In genomic region chr9:35996358-35996970, GRCh38 we compare ENCODE assay signal across 1 cellular context.
TF ChIP-seq lines count a peak whose summit lies in the region.

No MANE protein-coding gene starts in this region.

TF ChIP-seq in WTC11, 78 proteins besides CTCF, POLR2A, EP300 and RAD21:
- TF ChIP-seq HMGXB4 (CRISPR knock-in tag; IDR thresholded peaks at IDR 0.05) (no peak), FOXP1 (CRISPR knock-in tag; IDR thresholded peaks at IDR 0.05; ENCODE audit: borderline replicate concordance) (no peak), ELF4 (CRISPR knock-in tag; IDR thresholded peaks at IDR 0.05; ENCODE audit: low read depth) (no peak), TEAD4 (CRISPR knock-in tag; IDR thresholded peaks at IDR 0.05) (no peak), ZNF512 (CRISPR knock-in tag; IDR thresholded peaks at IDR 0.05; ENCODE audit: borderline replicate concordance) (no peak), NR2C2 (CRISPR knock-in tag; IDR thresholded peaks at IDR 0.05) (no peak), PRRX2 (CRISPR knock-in tag; IDR thresholded peaks at IDR 0.05) (no peak), E2F5 (CRISPR knock-in tag; IDR thresholded peaks at IDR 0.05) (no peak), CREM (CRISPR knock-in tag; IDR thresholded peaks at IDR 0.05) (no peak), SMAD3 (CRISPR knock-in tag; IDR thresholded peaks at IDR 0.05; ENCODE audit: borderline replicate concordance) (no peak), ZNF121 (CRISPR knock-in tag; IDR thresholded peaks at IDR 0.05) (no peak), ZBTB43 (CRISPR knock-in tag; IDR thresholded peaks at IDR 0.05) (no peak)
